ENCODE assay signal across 28 cellular contexts in genomic region chr11:128894296-128894681, GRCh38. TPM values are rescaled to one million over a fixed set of nuclear protein-coding genes. Genes with fewer than 3 reads are reported as not detected.
DNase-seq lines count a peak whose midpoint lies in the region; ATAC-seq, FAIRE-seq and TF ChIP-seq lines count a peak whose summit lies in the region.
"Had no signal": no experiment of that assay in that cellular context is flagged by ENCODE, and none has a peak within 500 bp of the region (broad histone marks: within the 10 kb centered on the region; RNA-seq: fewer than 3 reads in every experiment).

No MANE protein-coding gene starts in this region.

- H3K4me3 ChIP-seq in BLaER1 treated with 17β-estradiol and CSF1 and Interleukin-3, amounts not matched to agents 10 nM and 100 nM: no peak overlapping the region
- H3K4me3 ChIP-seq in lower lobe of right lung (no peak overlapping the region), kidney (ENCODE audit: low read length in 2 of 2) (no peak overlapping the region)
- H3K4me3 ChIP-seq: HAP-1, testis, uterus had no signal

- no peak for DNase-seq in lower lobe of right lung
- DNase-seq in DMS153 treated with DMSO at 0.1 percent for 48 hours (lab: John Stamatoyannopoulos, UW; ENCODE audit: unreplicated experiment): no peak
- no peak for DNase-seq in kidney
- DNase-seq: activated CD4-positive, alpha-beta T cell treated with anti-CD3 and anti-CD28 coated beads for 48 hours; activated T-cell treated with anti-CD3 and anti-CD28 coated beads, Interleukin-2, amount 50 U/mL, for 24 hours; Calu3; mammary epithelial cell; NCI-H1105; NCI-H1930; NCI-H526 treated with DMSO at 0.1 percent for 48 hours; SIG-M5; stimulated activated CD4-positive, alpha-beta T cell treated with anti-CD3 and anti-CD28 coated beads, Interleukin-15, amount 100 ng/mL, for 24 hours; stimulated activated naive CD4-positive, alpha-beta T cell; T-helper 9 cell; uterus; WERI-Rb-1 had no signal

- H3K27ac ChIP-seq in BLaER1 treated with 17β-estradiol and CSF1 and Interleukin-3, amounts not matched to agents 10 nM and 100 nM: no peak overlapping the region
- peak overlapping the region; percentile 32 for H3K27ac ChIP-seq in lower lobe of right lung
- peak overlapping the region in 1 of 2 donors; percentile 18 for H3K27ac ChIP-seq in kidney (ENCODE audit: low read depth in 2 of 2, low read length in 2 of 2)
- H3K27ac ChIP-seq: C4-2B, testis, uterus, WERI-Rb-1 had no signal

- peaks cover 0 to 28% (median 21%) of the 10 kb centered on the region in 11 experiments; a peak in 16 of 22 replicates for H4K20me1 ChIP-seq in BLaER1 treated with 17β-estradiol and CSF1 and Interleukin-3, amounts not matched to agents 10 nM and 100 nM

- intact Hi-C loops in lower lobe of right lung (cut with DNase I) (no loop called here), kidney (cut with DNase I) (no loop called here)

- ATAC-seq in GM19351 (IDR thresholded peaks at IDR 0.05; ENCODE audit: unreplicated experiment) (peak; percentile 3), HG03175 (IDR thresholded peaks at IDR 0.05; ENCODE audit: unreplicated experiment) (peak; percentile 5), lower lobe of right lung (peak in 1 of 2 donors; percentile 0), GM18858 (IDR thresholded peaks at IDR 0.05; ENCODE audit: unreplicated experiment) (no peak), HG03097 (IDR thresholded peaks at IDR 0.05; ENCODE audit: low FRiP score, unreplicated experiment) (no peak)
- ATAC-seq: Panc1 had no signal

- TF ChIP-seq CTCF in lower lobe of right lung (IDR thresholded peaks at IDR 0.05) (no peak), kidney (IDR thresholded peaks at IDR 0.05; ENCODE audit: borderline replicate concordance, extremely low read depth, insufficient read depth) (no peak)

- no peaks in the 10 kb centered on the region for H3K9me3 ChIP-seq in BLaER1 treated with 17β-estradiol and CSF1 and Interleukin-3, amounts not matched to agents 10 nM and 100 nM (replicated peaks in 1 of 11)
- H3K9me3 ChIP-seq in lower lobe of right lung: no peaks in the 10 kb centered on the region
- H3K9me3 ChIP-seq in kidney (ENCODE audit: control insufficient read depth in 1 of 2, low read length in 2 of 2): no peaks in the 10 kb centered on the region
- H3K9me3 ChIP-seq: HAP-1, testis, uterus had no signal

- H3K4me2 ChIP-seq in BLaER1 treated with 17β-estradiol and CSF1 and Interleukin-3, amounts not matched to agents 10 nM and 100 nM: peak overlapping the region; percentile 22 to 90 (median 71); a peak in 19 of 22 replicates

- no peaks in the 10 kb centered on the region for H3K36me3 ChIP-seq in BLaER1 treated with 17β-estradiol and CSF1 and Interleukin-3, amounts not matched to agents 10 nM and 100 nM
- no peaks in the 10 kb centered on the region for H3K36me3 ChIP-seq in lower lobe of right lung
- H3K36me3 ChIP-seq in kidney (ENCODE audit: control insufficient read depth in 1 of 2, insufficient read depth in 2 of 2, low read length in 2 of 2): no peaks in the 10 kb centered on the region
- H3K36me3 ChIP-seq: HAP-1, uterus, WERI-Rb-1 had no signal

- H3K9ac ChIP-seq in BLaER1 treated with 17β-estradiol and CSF1 and Interleukin-3, amounts not matched to agents 10 nM and 100 nM: no peak overlapping the region
- H3K9ac ChIP-seq in kidney (ENCODE audit: low read length in 2 of 2): no peak overlapping the region

- peaks cover 35 to 50% (median 44%) of the 10 kb centered on the region in 10 experiments for H3K4me1 ChIP-seq in BLaER1 treated with 17β-estradiol and CSF1 and Interleukin-3, amounts not matched to agents 10 nM and 100 nM
- H3K4me1 ChIP-seq in lower lobe of right lung (peaks cover 62% of the 10 kb centered on the region), kidney (ENCODE audit: control insufficient read depth in 1 of 2, insufficient read depth in 1 of 2, low read depth in 1 of 2, low read length in 2 of 2) (peaks cover 6 to 11% of the 10 kb centered on the region in 2 donors)

- no peak for FAIRE-seq in kidney (lab: Jason Lieb, UNC)

- peaks cover 37 to 53% (median 40%) of the 10 kb centered on the region in 11 experiments for H3K27me3 ChIP-seq in BLaER1 treated with 17β-estradiol and CSF1 and Interleukin-3, amounts not matched to agents 10 nM and 100 nM
- H3K27me3 ChIP-seq in lower lobe of right lung (ENCODE audit: low read depth): peaks cover 16% of the 10 kb centered on the region
- H3K27me3 ChIP-seq: testis, uterus had no signal

RNA-seq across cellular contexts. Expression of gene KCNJ5, which starts 3.1 kb away (rescaled TPM):
- total RNA-seq in lower lobe of right lung (12.9 TPM), kidney (6.5 TPM)
- polyA plus RNA-seq in kidney (ENCODE audit: insufficient read depth, low read depth, low replicate concordance): 5.7 TPM
- total RNA-seq: Calu3, Daoy, M059J had no signal
- polyA plus RNA-seq: AG04450 had no signal

RNA-seq across cellular contexts. Expression of gene KCNJ1, which starts 27.2 kb away (rescaled TPM):
- total RNA-seq in lower lobe of right lung (0.18 TPM), kidney (175 TPM)
- 355 TPM for polyA plus RNA-seq in kidney (ENCODE audit: insufficient read depth, low read depth, low replicate concordance)
- total RNA-seq: Calu3, Daoy, M059J, mammary epithelial cell, uterus had no signal
- polyA plus RNA-seq: AG04450 had no signal

RNA-seq across cellular contexts. Expression of gene TP53AIP1, which starts 48.4 kb away (rescaled TPM):
- total RNA-seq in lower lobe of right lung (not detected), kidney (0.82 TPM)
- 5.3 TPM for polyA plus RNA-seq in kidney (ENCODE audit: insufficient read depth, low read depth, low replicate concordance)
- total RNA-seq: Daoy, M059J had no signal
- polyA plus RNA-seq: AG04450 had no signal

Comparison
In these comparisons a context has a peak if more than half of its experiments do, and no peak if none do; other contexts are left out.
1. ATAC-seq: peak in GM19351 (single experiment) and HG03175 (single experiment); none in GM18858 (single experiment) and HG03097 (single experiment).
2. RNA of gene KCNJ1, which starts 27.2 kb away (total RNA-seq): 175 TPM in kidney (single experiment); 0.18 TPM in lower lobe of right lung (single experiment); every median in the first group is over 100 times any median in the second.